23 cellular contexts compared by ENCODE assay signal in the genomic region with DNA sequence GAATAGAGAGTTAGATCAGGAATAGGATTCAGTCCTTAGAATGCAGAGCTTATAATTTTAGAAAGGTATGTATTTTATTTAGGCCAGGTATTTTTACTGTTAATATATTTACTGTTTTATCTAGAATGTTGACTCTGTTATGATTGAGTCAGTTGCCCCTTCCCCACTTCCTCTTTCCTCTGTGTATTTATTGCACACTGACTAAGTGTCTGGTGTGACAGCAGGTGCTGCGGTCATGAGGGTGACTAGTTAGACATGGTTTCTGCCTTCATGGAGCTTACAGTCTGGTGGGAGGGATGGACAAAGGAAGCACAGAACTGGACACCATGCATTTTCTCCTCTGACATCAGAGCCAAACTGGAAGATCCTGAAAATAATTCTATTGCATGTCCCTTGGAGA.
DNase-seq lines count a peak whose midpoint lies in the region; ATAC-seq and TF ChIP-seq lines count a peak whose summit lies in the region.
"Had no signal": no experiment of that assay in that cellular context is flagged by ENCODE, and none has a peak within 500 bp of the region (broad histone marks: within the 10 kb centered on the region; RNA-seq: fewer than 3 reads in every experiment).

No MANE protein-coding gene starts in this region.

- H3K4me3 ChIP-seq in right atrium auricular region (no peak overlapping the region), endodermal cell (ENCODE audit: low read length) (no peak overlapping the region)
- H3K4me3 ChIP-seq: GM23338, lung, psoas muscle, thoracic aorta had no signal

- H3K27ac Mint-ChIP-seq in endodermal cell (no peak overlapping the region), neural crest cell (ENCODE audit: unreplicated experiment) (peak overlapping the region; percentile 83)
- H3K27ac Mint-ChIP-seq in activated T-helper 1 cell treated with anti-CD3 and anti-CD28 coated beads, Interleukin-12 subunit alpha, Interleukin-12 subunit beta, Interleukin-2, Interleukin-4 antibody, amounts not matched to agents 30 ng/mL and 10 ng/mL and 1 ng/mL, durations not matched to agents 14 hours and 24 hours and 36 hours, result no peak overlapping the region
- H3K27ac Mint-ChIP-seq: activated T-cell treated with anti-CD3 and anti-CD28 coated beads, Interleukin-2, amount 50 U/mL, for 72 hours; CD8-positive, alpha-beta memory T cell; GM23338 had no signal

- no peaks in the 10 kb centered on the region for H3K36me3 Mint-ChIP-seq in endodermal cell (ENCODE audit: low read depth)
- no peaks in the 10 kb centered on the region for H3K36me3 Mint-ChIP-seq in neural crest cell (ENCODE audit: low read depth)
- H3K36me3 Mint-ChIP-seq in activated T-helper 1 cell treated with anti-CD3 and anti-CD28 coated beads, Interleukin-12 subunit alpha, Interleukin-12 subunit beta, Interleukin-2, Interleukin-4 antibody, amounts not matched to agents 30 ng/mL and 10 ng/mL and 1 ng/mL, durations not matched to agents 14 hours and 24 hours and 36 hours (ENCODE audit: low read depth), result no peaks in the 10 kb centered on the region
- H3K36me3 Mint-ChIP-seq: CD8-positive, alpha-beta memory T cell had no signal

- intact Hi-C loops in Right ventricle myocardium inferior (cut with DNase I), result no loop called here
- intact Hi-C loops in activated T-helper 1 cell treated with anti-CD3 and anti-CD28 coated beads, Interleukin-12 subunit alpha, Interleukin-12 subunit beta, Interleukin-2, Interleukin-4 antibody, amounts not matched to agents 30 ng/mL and 10 ng/mL and 1 ng/mL, durations not matched to agents 14 hours and 24 hours and 36 hours (cut with micrococcal nuclease), result no loop called here

- H3K27me3 Mint-ChIP-seq in endodermal cell (ENCODE audit: insufficient read depth), result no peaks in the 10 kb centered on the region
- peaks cover 3% of the 10 kb centered on the region for H3K27me3 Mint-ChIP-seq in neural crest cell (ENCODE audit: low read depth)
- H3K27me3 Mint-ChIP-seq in activated T-helper 1 cell treated with anti-CD3 and anti-CD28 coated beads, Interleukin-12 subunit alpha, Interleukin-12 subunit beta, Interleukin-2, Interleukin-4 antibody, amounts not matched to agents 30 ng/mL and 10 ng/mL and 1 ng/mL, durations not matched to agents 14 hours and 24 hours and 36 hours (ENCODE audit: insufficient read depth), result peaks cover 12% of the 10 kb centered on the region

- 100% methylated on average over 1 of the region's 1 CpG for WGBS in endodermal cell (ENCODE audit: insufficient coverage in 1 of 2, insufficient read length in 1 of 2), 2 experiments

- H3K9me3 Mint-ChIP-seq in endodermal cell, result no peaks in the 10 kb centered on the region
- no peaks in the 10 kb centered on the region for H3K9me3 Mint-ChIP-seq in neural crest cell
- H3K9me3 Mint-ChIP-seq in activated T-helper 1 cell treated with anti-CD3 and anti-CD28 coated beads, Interleukin-12 subunit alpha, Interleukin-12 subunit beta, Interleukin-2, Interleukin-4 antibody, amounts not matched to agents 30 ng/mL and 10 ng/mL and 1 ng/mL, durations not matched to agents 14 hours and 24 hours and 36 hours, result no peaks in the 10 kb centered on the region
- H3K9me3 Mint-ChIP-seq: activated T-cell treated with anti-CD3 and anti-CD28 coated beads, Interleukin-2, amount 50 U/mL, for 72 hours; CD8-positive, alpha-beta memory T cell; GM23338 had no signal

- peak overlapping the region; percentile 49 to 67 for H3K27ac ChIP-seq in right atrium auricular region
- peak overlapping the region; percentile 75 for H3K27ac ChIP-seq in endodermal cell (ENCODE audit: low read depth, low read length)
- H3K27ac ChIP-seq: psoas muscle, thoracic aorta had no signal

- ATAC-seq in Right ventricle myocardium inferior, result no peak
- ATAC-seq in HG02571 (IDR thresholded peaks at IDR 0.05; ENCODE audit: unreplicated experiment), result no peak
- ATAC-seq: activated T-cell treated with anti-CD3 and anti-CD28 coated beads, Interleukin-2, amount 50 U/mL, for 72 hours; psoas muscle had no signal

- H3K4me1 Mint-ChIP-seq in endodermal cell (peaks cover 10% of the 10 kb centered on the region), neural crest cell (peaks cover 15% of the 10 kb centered on the region)
- no peaks in the 10 kb centered on the region for H3K4me1 Mint-ChIP-seq in activated T-helper 1 cell treated with anti-CD3 and anti-CD28 coated beads, Interleukin-12 subunit alpha, Interleukin-12 subunit beta, Interleukin-2, Interleukin-4 antibody, amounts not matched to agents 30 ng/mL and 10 ng/mL and 1 ng/mL, durations not matched to agents 14 hours and 24 hours and 36 hours (ENCODE audit: low read depth)
- H3K4me1 Mint-ChIP-seq: CD8-positive, alpha-beta memory T cell had no signal

- peaks cover 0 to 64% of the 10 kb centered on the region in 2 donors for H3K4me1 ChIP-seq in right atrium auricular region
- peaks cover 4% of the 10 kb centered on the region for H3K4me1 ChIP-seq in endodermal cell (ENCODE audit: control insufficient read depth, insufficient read depth, low read length)
- H3K4me1 ChIP-seq: psoas muscle had no signal

- H3K36me3 ChIP-seq in right atrium auricular region (peaks cover 9% of the 10 kb centered on the region), endodermal cell (ENCODE audit: control insufficient read depth, insufficient read depth, low read length) (no peaks in the 10 kb centered on the region)
- H3K36me3 ChIP-seq: BE2C, thoracic aorta had no signal

- DNase-seq in right atrium auricular region (ENCODE audit: low spot score), result no peak
- DNase-seq in Right ventricle myocardium inferior (ENCODE audit: missing footprints), result no peak
- no peak for DNase-seq in endodermal cell
- no peak for DNase-seq in neural crest cell (ENCODE audit: low read depth, low spot score)
- no peak for DNase-seq in midbrain (lab: John Stamatoyannopoulos, UW)
- no peak for DNase-seq in activated T-helper 1 cell treated with anti-CD3 and anti-CD28 coated beads, Interleukin-12 subunit alpha, Interleukin-12 subunit beta, Interleukin-2, Interleukin-4 antibody, amounts not matched to agents 30 ng/mL and 10 ng/mL and 1 ng/mL, durations not matched to agents 14 hours and 24 hours and 36 hours (ENCODE audit: low spot score)
- no peak for DNase-seq in NCI-H82 (lab: John Stamatoyannopoulos, UW)
- DNase-seq: activated CD4-positive, alpha-beta T cell treated with anti-CD3 and anti-CD28 coated beads, Interleukin-2, amount 50 U/mL, for 4 hours; activated naive CD4-positive, alpha-beta T cell treated with Interleukin-2 at 50 U/mL for 16 hours; activated T-cell treated with anti-CD3 and anti-CD28 coated beads, Interleukin-2, amount 50 U/mL, for 72 hours; amniotic stem cell; BE2C; CD8-positive, alpha-beta memory T cell; kidney; NCI-H2081; NCI-H2227 treated with DMSO at 0.1 percent for 48 hours; NCI-H69; psoas muscle; stimulated activated naive CD4-positive, alpha-beta T cell treated with Interleukin-2 at 50 U/mL for 16 hours had no signal

- no peak overlapping the region for H3K9ac ChIP-seq in endodermal cell (ENCODE audit: extremely low read depth, low read length, poor library complexity, severe bottlenecking)

- no peak for TF ChIP-seq CTCF in right atrium auricular region (IDR thresholded peaks at IDR 0.05)
- TF ChIP-seq CTCF in endodermal cell (conservative IDR thresholded peaks at IDR 0.05), result no peak
- no peak for TF ChIP-seq CTCF in neural crest cell (conservative IDR thresholded peaks at IDR 0.05)

- H3K27me3 ChIP-seq in right atrium auricular region (no peaks in the 10 kb centered on the region), endodermal cell (ENCODE audit: control insufficient read depth, insufficient read depth, low read length, poor library complexity, severe bottlenecking) (no peaks in the 10 kb centered on the region)

- no peaks in the 10 kb centered on the region for H3K9me3 ChIP-seq in right atrium auricular region
- H3K9me3 ChIP-seq in endodermal cell (ENCODE audit: control insufficient read depth, low read length), result no peaks in the 10 kb centered on the region
- H3K9me3 ChIP-seq: BE2C, psoas muscle, thoracic aorta had no signal

- H3K4me3 Mint-ChIP-seq in endodermal cell (no peak overlapping the region), neural crest cell (no peak overlapping the region)
- no peak overlapping the region for H3K4me3 Mint-ChIP-seq in activated T-helper 1 cell treated with anti-CD3 and anti-CD28 coated beads, Interleukin-12 subunit alpha, Interleukin-12 subunit beta, Interleukin-2, Interleukin-4 antibody, amounts not matched to agents 30 ng/mL and 10 ng/mL and 1 ng/mL, durations not matched to agents 14 hours and 24 hours and 36 hours
- H3K4me3 Mint-ChIP-seq: activated T-cell treated with anti-CD3 and anti-CD28 coated beads, Interleukin-2, amount 50 U/mL, for 72 hours; CD8-positive, alpha-beta memory T cell; GM23338 had no signal
